11 cellular contexts compared by ENCODE assay signal in genomic region chr16:8852534-8852933, GRCh38. TPM values are rescaled to one million over a fixed set of nuclear protein-coding genes. Genes with fewer than 3 reads are reported as not detected.
A peak's percentile ranks its signal among the peaks of the same experiment; 100 is the strongest.
DNase-seq lines count a peak whose midpoint lies in the region; ATAC-seq, FAIRE-seq and TF ChIP-seq lines count a peak whose summit lies in the region.
"Had no signal": no experiment of that assay in that cellular context is flagged by ENCODE, and none has a peak within 500 bp of the region (broad histone marks: within the 10 kb centered on the region; RNA-seq: fewer than 3 reads in every experiment).

No MANE protein-coding gene starts in this region.

- TF ChIP-seq POLR2A in vagina (IDR thresholded peaks at IDR 0.05), result no peak

- no peak overlapping the region for H3K4me3 Mint-ChIP-seq in GM23338
- H3K4me3 Mint-ChIP-seq in mesothelial cell of epicardium, result no peak overlapping the region
- H3K4me3 Mint-ChIP-seq: CD4-positive, CD25-positive, alpha-beta regulatory T cell had no signal

- intact Hi-C loops in vagina (cut with DNase I), result no loop called here

- H3K9me3 Mint-ChIP-seq in GM23338 (no peaks in the 10 kb centered on the region), mesothelial cell of epicardium (no peaks in the 10 kb centered on the region)
- H3K9me3 Mint-ChIP-seq: CD4-positive, CD25-positive, alpha-beta regulatory T cell had no signal

- H3K27ac Mint-ChIP-seq in GM23338 (peak overlapping the region; percentile 56), mesothelial cell of epicardium (peak overlapping the region; percentile 51)

- H3K9me3 ChIP-seq in BLaER1 (no peaks in the 10 kb centered on the region), vagina (no peaks in the 10 kb centered on the region)

- H3K27me3 Mint-ChIP-seq in GM23338 (ENCODE audit: insufficient read depth, low read depth, poor library complexity), result peaks cover 38% of the 10 kb centered on the region
- no peaks in the 10 kb centered on the region for H3K27me3 Mint-ChIP-seq in mesothelial cell of epicardium (ENCODE audit: low read depth)
- H3K27me3 Mint-ChIP-seq: CD4-positive, CD25-positive, alpha-beta regulatory T cell had no signal

- no peak for FAIRE-seq in bronchial epithelial cell (lab: Jason Lieb, UNC)
- FAIRE-seq: endometrium had no signal

- CTCF ChIA-PET in HEK293T (lab: Yijun Ruan, JAX), result no interaction called here

- H3K4me1 ChIP-seq in BLaER1, result peaks cover 99% of the 10 kb centered on the region
- peaks cover 23% of the 10 kb centered on the region; the same call in 1 of the 2 replicates for H3K4me1 ChIP-seq in GM23338 (ENCODE audit: insufficient read depth)
- H3K4me1 ChIP-seq in vagina, result peaks cover 27% of the 10 kb centered on the region

- peak overlapping the region; percentile 84 for H3K27ac ChIP-seq in BLaER1
- peak overlapping the region; percentile 81 for H3K27ac ChIP-seq in GM23338 (ENCODE audit: low read depth)
- H3K27ac ChIP-seq in vagina, result no peak overlapping the region

- no peak overlapping the region for H2AFZ ChIP-seq in GM23338

- POLR2A ChIA-PET in HEK293T (lab: Yijun Ruan, JAX), result no interaction called here

- peak overlapping the region; percentile 96 for H3K4me2 ChIP-seq in BLaER1
- no peak overlapping the region for H3K4me2 ChIP-seq in GM23338

- H3K36me3 ChIP-seq in BLaER1 (peaks cover 83% of the 10 kb centered on the region), GM23338 (ENCODE audit: insufficient read depth) (peaks cover 27% of the 10 kb centered on the region), bronchial epithelial cell (ENCODE audit: control insufficient read depth, insufficient read depth, low read length) (peaks cover 13% of the 10 kb centered on the region), vagina (peaks cover 0 to 38% of the 10 kb centered on the region in 2 donors)

- H4K20me1 ChIP-seq in BLaER1 (peaks cover 29% of the 10 kb centered on the region), GM23338 (replicated peaks; ENCODE audit: insufficient read depth) (peaks cover 8% of the 10 kb centered on the region; the same call in 1 of the 2 replicates)

- H3K9ac ChIP-seq in BLaER1, result no peak overlapping the region

- peaks cover 6% of the 10 kb centered on the region; the same call in 1 of the 2 replicates for H3K79me2 ChIP-seq in GM23338 (replicated peaks; ENCODE audit: insufficient read depth)

- ATAC-seq in GM23338, result no peak

- no peaks in the 10 kb centered on the region for H3K27me3 ChIP-seq in BLaER1
- no peaks in the 10 kb centered on the region for H3K27me3 ChIP-seq in GM23338 (ENCODE audit: insufficient read depth)
- H3K27me3 ChIP-seq in bronchial epithelial cell (ENCODE audit: control insufficient read depth, insufficient read depth, low read length), result no peaks in the 10 kb centered on the region
- H3K27me3 ChIP-seq in vagina, result no peaks in the 10 kb centered on the region

- H3K36me3 Mint-ChIP-seq in GM23338 (ENCODE audit: low read depth) (peaks cover 81% of the 10 kb centered on the region), mesothelial cell of epicardium (peaks cover 37% of the 10 kb centered on the region)

- H3K4me1 Mint-ChIP-seq in GM23338 (peaks cover 50% of the 10 kb centered on the region), mesothelial cell of epicardium (no peaks in the 10 kb centered on the region)

- peaks cover 47% of the 10 kb centered on the region for H3F3A ChIP-seq in GM23338 (replicated peaks; ENCODE audit: low read depth)

- TF ChIP-seq CTCF in GM23338 (conservative IDR thresholded peaks at IDR 0.05; ENCODE audit: low read depth in 2 of 2), result no peak
- TF ChIP-seq CTCF in bronchial epithelial cell (IDR thresholded peaks at IDR 0.05; ENCODE audit: insufficient read depth, low read length, severe bottlenecking), result no peak
- no peak for TF ChIP-seq CTCF in mesothelial cell of epicardium (IDR thresholded peaks at IDR 0.05; ENCODE audit: unreplicated experiment)
- no peak for TF ChIP-seq CTCF in vagina (IDR thresholded peaks at IDR 0.05)

- no peak overlapping the region for H3K4me3 ChIP-seq in BLaER1
- no peak overlapping the region for H3K4me3 ChIP-seq in GM23338
- no peak overlapping the region for H3K4me3 ChIP-seq in bronchial epithelial cell (ENCODE audit: low read depth, low read length)
- H3K4me3 ChIP-seq in vagina, result no peak overlapping the region

- DNase-seq in GM23338 (ENCODE audit: low spot score), result no peak
- peak; percentile 70 for DNase-seq in bronchial epithelial cell (ENCODE audit: low read depth)
- no peak for DNase-seq in mesothelial cell of epicardium (ENCODE audit: low spot score in 2 of 2, unreplicated experiment in 2 of 2)
- DNase-seq in NCI-H2227 (lab: John Stamatoyannopoulos, UW; ENCODE audit: unreplicated experiment), result no peak
- DNase-seq in HEK293T (ENCODE audit: extremely low spot score), result no peak
- no peak for DNase-seq in vagina (ENCODE audit: extremely low spot score in 2 of 2)
- DNase-seq in iPS-NIHi11 (ENCODE audit: low spot score), result no peak
- DNase-seq: CD4-positive, CD25-positive, alpha-beta regulatory T cell; NCI-H146 had no signal

- H3K9me2 ChIP-seq in GM23338 (ENCODE audit: insufficient read depth), result no peaks in the 10 kb centered on the region

TF ChIP-seq in GM23338, 12 proteins besides CTCF, POLR2A, EP300 and RAD21 (continues in another document):
- TF ChIP-seq, protein P1, sequence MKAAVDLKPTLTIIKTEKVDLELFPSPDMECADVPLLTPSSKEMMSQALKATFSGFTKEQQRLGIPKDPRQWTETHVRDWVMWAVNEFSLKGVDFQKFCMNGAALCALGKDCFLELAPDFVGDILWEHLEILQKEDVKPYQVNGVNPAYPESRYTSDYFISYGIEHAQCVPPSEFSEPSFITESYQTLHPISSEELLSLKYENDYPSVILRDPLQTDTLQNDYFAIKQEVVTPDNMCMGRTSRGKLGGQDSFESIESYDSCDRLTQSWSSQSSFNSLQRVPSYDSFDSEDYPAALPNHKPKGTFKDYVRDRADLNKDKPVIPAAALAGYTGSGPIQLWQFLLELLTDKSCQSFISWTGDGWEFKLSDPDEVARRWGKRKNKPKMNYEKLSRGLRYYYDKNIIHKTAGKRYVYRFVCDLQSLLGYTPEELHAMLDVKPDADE (IDR thresholded peaks at IDR 0.05), result no peak
- TF ChIP-seq CREB1 (CRISPR knock-in tag; IDR thresholded peaks at IDR 0.05; ENCODE audit: low read depth), result no peak
- no peak for TF ChIP-seq ZNF114 (CRISPR knock-in tag; IDR thresholded peaks at IDR 0.05)
- TF ChIP-seq JUNB (IDR thresholded peaks at IDR 0.05; ENCODE audit: unreplicated experiment), result no peak
- no peak for TF ChIP-seq STAT1 (IDR thresholded peaks at IDR 0.05; ENCODE audit: unreplicated experiment)
- no peak for TF ChIP-seq EZH2 (IDR thresholded peaks at IDR 0.05; ENCODE audit: low read depth, unreplicated experiment)
- TF ChIP-seq ZNF331 (CRISPR knock-in tag; IDR thresholded peaks at IDR 0.05; ENCODE audit: low read depth), result no peak

TF ChIP-seq in HEK293T, 16 proteins besides CTCF, POLR2A, EP300 and RAD21:
- no peak for TF ChIP-seq ARNT (IDR thresholded peaks at IDR 0.05)
- TF ChIP-seq TARDBP (IDR thresholded peaks at IDR 0.05), result no peak
- no peak for TF ChIP-seq L3MBTL2 (conservative IDR thresholded peaks at IDR 0.05)
- TF ChIP-seq SUZ12 (IDR thresholded peaks at IDR 0.05), result no peak
- no peak for TF ChIP-seq FOXM1 (IDR thresholded peaks at IDR 0.05; ENCODE audit: borderline replicate concordance)
- TF ChIP-seq FOXA1 (IDR thresholded peaks at IDR 0.05), result no peak
- no peak for TF ChIP-seq PKNOX1 (IDR thresholded peaks at IDR 0.05)
- TF ChIP-seq CTBP1 (IDR thresholded peaks at IDR 0.05; ENCODE audit: borderline replicate concordance), result no peak
- no peak for TF ChIP-seq LEF1 (IDR thresholded peaks at IDR 0.05; ENCODE audit: borderline replicate concordance)
- no peak for TF ChIP-seq HDGF (IDR thresholded peaks at IDR 0.05; ENCODE audit: borderline replicate concordance)
- TF ChIP-seq NFRKB (IDR thresholded peaks at IDR 0.05), result no peak
- TF ChIP-seq SP1 (IDR thresholded peaks at IDR 0.05), result no peak
- no peak for TF ChIP-seq ELF4 (IDR thresholded peaks at IDR 0.05)
- no peak for TF ChIP-seq ZNF384 (IDR thresholded peaks at IDR 0.05)
- TF ChIP-seq FOXK2 (IDR thresholded peaks at IDR 0.05), result no peak
- no peak for TF ChIP-seq BHLHE40 (IDR thresholded peaks at IDR 0.05; ENCODE audit: borderline replicate concordance)

RNA-seq across cellular contexts. Expression of gene CARHSP1, which starts 16.3 kb away (rescaled TPM):
- total RNA-seq in GM23338 (2014; rRNA removed; shearing (Covaris generic)), result 286 and 301 TPM in 2 replicates
- 324 and 339 TPM in 2 replicates for polyA plus RNA-seq in GM23338 (2016; fragmentation: Nextera tagmentation; extraction: Ambion mirVana)
- total RNA-seq in bronchial epithelial cell, result 63.7 and 96.3 TPM in 2 replicates
- 78.6 to 84.2 TPM (median 80.3 TPM) in 3 replicates for total RNA-seq in mesothelial cell of epicardium
- total RNA-seq in vagina, result 125 TPM

RNA-seq across cellular contexts. Expression of gene LITAFD, which starts 29.6 kb away (rescaled TPM):
- total RNA-seq in GM23338 (2014; rRNA removed; shearing (Covaris generic)), result not detected in 2 replicates
- polyA plus RNA-seq in GM23338 (2016; fragmentation: Nextera tagmentation; extraction: Ambion mirVana), result not detected in 2 replicates
- total RNA-seq in bronchial epithelial cell, result not detected in 2 replicates
- not detected in 3 replicates for total RNA-seq in mesothelial cell of epicardium
- not detected for total RNA-seq in vagina
- total RNA-seq: CD4-positive, CD25-positive, alpha-beta regulatory T cell had no signal
- polyA plus RNA-seq: CD4-positive, CD25-positive, alpha-beta regulatory T cell had no signal

RNA-seq across cellular contexts. Expression of gene PMM2, which starts 54.9 kb away (rescaled TPM):
- 38.2 and 45.1 TPM in 2 replicates for total RNA-seq in GM23338 (2014; rRNA removed; shearing (Covaris generic))
- polyA plus RNA-seq in GM23338 (2016; fragmentation: Nextera tagmentation; extraction: Ambion mirVana), result 60.4 and 64.0 TPM in 2 replicates
- total RNA-seq in bronchial epithelial cell (20.5 and 25.5 TPM in 2 replicates), mesothelial cell of epicardium (41.3 to 41.7 TPM (median 41.4 TPM) in 3 replicates), vagina (21.4 TPM)

RNA-seq across cellular contexts. Expression of gene TMEM186, which starts 55.1 kb away (rescaled TPM):
- total RNA-seq in GM23338 (2014; rRNA removed; shearing (Covaris generic)), result 8.3 and 11.2 TPM in 2 replicates
- polyA plus RNA-seq in GM23338 (2016; fragmentation: Nextera tagmentation; extraction: Ambion mirVana), result 11.7 and 14.8 TPM in 2 replicates
- total RNA-seq in bronchial epithelial cell (10.4 and 15.5 TPM in 2 replicates), mesothelial cell of epicardium (11.2 to 12.8 TPM (median 11.9 TPM) in 3 replicates), vagina (2.9 TPM)
